ENCODE assay signal across 11 cellular contexts in the genomic region with DNA sequence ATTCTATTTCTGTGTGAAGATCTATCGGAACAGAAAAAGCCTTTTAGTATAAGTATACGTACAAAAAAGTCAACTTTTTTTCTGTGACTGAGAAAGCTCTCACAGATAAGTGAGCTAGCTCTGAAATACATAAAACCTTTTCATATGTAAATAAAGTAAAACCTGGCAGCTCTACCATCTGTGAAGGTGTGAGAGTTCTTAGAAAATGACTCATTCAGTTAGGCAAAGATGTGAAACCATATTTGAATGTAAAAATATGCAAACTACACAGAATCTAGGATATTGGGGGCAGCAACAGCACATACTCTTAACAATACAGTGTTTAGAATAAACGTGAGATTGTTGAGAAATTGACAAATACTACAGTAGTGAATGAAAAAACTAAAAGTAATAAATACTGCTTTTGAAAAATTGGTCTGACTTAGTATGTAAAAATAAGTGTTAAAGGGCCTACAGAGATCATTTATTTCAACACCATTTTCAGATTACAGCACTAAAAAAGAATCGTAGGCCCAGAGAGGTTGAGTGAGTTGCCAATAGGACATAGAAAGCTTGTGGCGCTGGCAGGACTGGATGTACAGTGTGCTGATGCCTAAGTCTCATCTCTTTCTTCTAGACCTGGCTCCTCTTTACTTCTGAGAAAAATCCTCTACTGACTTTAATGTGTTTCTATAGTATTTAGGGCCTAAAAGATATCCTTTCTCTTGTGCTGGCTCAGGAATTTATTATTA. TPM values are rescaled to one million over a fixed set of nuclear protein-coding genes. Genes with fewer than 3 reads are reported as not detected.
A peak's percentile ranks its signal among the peaks of the same experiment; 100 is the strongest.
DNase-seq lines count a peak whose midpoint lies in the region; ATAC-seq and TF ChIP-seq lines count a peak whose summit lies in the region.
"Had no signal": no experiment of that assay in that cellular context is flagged by ENCODE, and none has a peak within 500 bp of the region (broad histone marks: within the 10 kb centered on the region; RNA-seq: fewer than 3 reads in every experiment).

No MANE protein-coding gene starts in this region.

- no peak for DNase-seq in activated T-cell treated with anti-CD3 and anti-CD28 coated beads, Interleukin-2, amount 50 U/mL, for 4 hours
- no peak for DNase-seq in activated T-cell treated with anti-CD3 and anti-CD28 coated beads, Interleukin-2, amount 50 U/mL, for 48 hours
- peak; percentile 35 for DNase-seq in RWPE1 (ENCODE audit: low spot score)
- no peak for DNase-seq in stimulated activated naive B cell treated with anti-CD40 and anti-IgM and Interleukin-4, amounts not matched to agents 10 μg/mL and 1 μg/mL and 100 μg/mL, for 72 hours
- DNase-seq in OCI-M2 (lab: John Stamatoyannopoulos, UW; ENCODE audit: unreplicated experiment) = no peak
- no peak for DNase-seq in NCI-H2029 treated with DMSO at 0.1 percent for 48 hours (lab: John Stamatoyannopoulos, UW)
- no peak for DNase-seq in upper lobe of right lung

- H3K4me3 Mint-ChIP-seq in activated T-cell treated with anti-CD3 and anti-CD28 coated beads, Interleukin-2, amount 50 U/mL, for 4 hours = peak overlapping the region; percentile 75
- H3K4me3 Mint-ChIP-seq in stimulated activated naive B cell treated with anti-CD40 and anti-IgM and Interleukin-4, amounts not matched to agents 10 μg/mL and 1 μg/mL and 100 μg/mL, for 72 hours = peak overlapping the region; percentile 7

- H3K9me3 ChIP-seq in upper lobe of right lung = no peaks in the 10 kb centered on the region

- CTCF ChIA-PET in RWPE1 (lab: Yijun Ruan, JAX) = no interaction called here

- H3K27ac Mint-ChIP-seq in stimulated activated naive B cell treated with anti-CD40 and anti-IgM and Interleukin-4, amounts not matched to agents 10 μg/mL and 1 μg/mL and 100 μg/mL, for 72 hours = peak overlapping the region; percentile 1

- peaks cover 77% of the 10 kb centered on the region for H3K4me1 Mint-ChIP-seq in activated T-cell treated with anti-CD3 and anti-CD28 coated beads, Interleukin-2, amount 50 U/mL, for 4 hours (ENCODE audit: low read depth)
- H3K4me1 Mint-ChIP-seq in stimulated activated naive B cell treated with anti-CD40 and anti-IgM and Interleukin-4, amounts not matched to agents 10 μg/mL and 1 μg/mL and 100 μg/mL, for 72 hours = peaks cover 20 to 48% of the 10 kb centered on the region in 2 donors

- ATAC-seq in activated T-cell treated with anti-CD3 and anti-CD28 coated beads, Interleukin-2, amount 50 U/mL, for 4 hours = peak; percentile 59 to 70
- ATAC-seq in HG02885 (IDR thresholded peaks at IDR 0.05; ENCODE audit: poor library complexity, unreplicated experiment) (peak; percentile 90), upper lobe of right lung (no peak)
- peak; percentile 87 to 88 for ATAC-seq in stimulated activated naive B cell treated with anti-CD40 and anti-IgM and Interleukin-4, amounts not matched to agents 10 μg/mL and 1 μg/mL and 100 μg/mL, for 72 hours (replicated peaks)
- ATAC-seq: sciatic nerve had no signal

- TF ChIP-seq CTCF in RWPE1 (conservative IDR thresholded peaks at IDR 0.05; ENCODE audit: low read depth) (no peak), upper lobe of right lung (IDR thresholded peaks at IDR 0.05) (no peak)

- H3K9me3 Mint-ChIP-seq in activated T-cell treated with anti-CD3 and anti-CD28 coated beads, Interleukin-2, amount 50 U/mL, for 4 hours = no peaks in the 10 kb centered on the region
- no peaks in the 10 kb centered on the region for H3K9me3 Mint-ChIP-seq in stimulated activated naive B cell treated with anti-CD40 and anti-IgM and Interleukin-4, amounts not matched to agents 10 μg/mL and 1 μg/mL and 100 μg/mL, for 72 hours

- H3K4me1 ChIP-seq in upper lobe of right lung = no peaks in the 10 kb centered on the region

- H3K4me3 ChIP-seq in upper lobe of right lung = no peak overlapping the region

- no peaks in the 10 kb centered on the region for H3K36me3 Mint-ChIP-seq in activated T-cell treated with anti-CD3 and anti-CD28 coated beads, Interleukin-2, amount 50 U/mL, for 4 hours (ENCODE audit: insufficient read depth)
- H3K36me3 Mint-ChIP-seq in stimulated activated naive B cell treated with anti-CD40 and anti-IgM and Interleukin-4, amounts not matched to agents 10 μg/mL and 1 μg/mL and 100 μg/mL, for 72 hours = no peaks in the 10 kb centered on the region

- no peaks in the 10 kb centered on the region for H3K27me3 Mint-ChIP-seq in activated T-cell treated with anti-CD3 and anti-CD28 coated beads, Interleukin-2, amount 50 U/mL, for 4 hours (ENCODE audit: low read depth)
- H3K27me3 Mint-ChIP-seq in stimulated activated naive B cell treated with anti-CD40 and anti-IgM and Interleukin-4, amounts not matched to agents 10 μg/mL and 1 μg/mL and 100 μg/mL, for 72 hours = no peaks in the 10 kb centered on the region

- POLR2A ChIA-PET in RWPE1 (lab: Yijun Ruan, JAX; ENCODE audit: low non-redundant PET) = no interaction called here

- no peaks in the 10 kb centered on the region for H3K27me3 ChIP-seq in upper lobe of right lung

- H3K36me3 ChIP-seq in upper lobe of right lung = no peaks in the 10 kb centered on the region

- H3K27ac ChIP-seq in RWPE1 = no peak overlapping the region
- no peak overlapping the region for H3K27ac ChIP-seq in upper lobe of right lung

- intact Hi-C loops in upper lobe of right lung (cut with DNase I) = no loop called here

RNA-seq across cellular contexts. Expression of gene ATP6V1G3, which starts 19.8 kb away (rescaled TPM):
- total RNA-seq in activated T-cell treated with anti-CD3 and anti-CD28 coated beads, Interleukin-2, amount 50 U/mL, for 4 hours = not detected
- total RNA-seq in upper lobe of right lung = not detected
- total RNA-seq: fibroblast of lung, LHCN-M2, sciatic nerve had no signal
